ENCODE assay signal across 22 cellular contexts in the genomic region with DNA sequence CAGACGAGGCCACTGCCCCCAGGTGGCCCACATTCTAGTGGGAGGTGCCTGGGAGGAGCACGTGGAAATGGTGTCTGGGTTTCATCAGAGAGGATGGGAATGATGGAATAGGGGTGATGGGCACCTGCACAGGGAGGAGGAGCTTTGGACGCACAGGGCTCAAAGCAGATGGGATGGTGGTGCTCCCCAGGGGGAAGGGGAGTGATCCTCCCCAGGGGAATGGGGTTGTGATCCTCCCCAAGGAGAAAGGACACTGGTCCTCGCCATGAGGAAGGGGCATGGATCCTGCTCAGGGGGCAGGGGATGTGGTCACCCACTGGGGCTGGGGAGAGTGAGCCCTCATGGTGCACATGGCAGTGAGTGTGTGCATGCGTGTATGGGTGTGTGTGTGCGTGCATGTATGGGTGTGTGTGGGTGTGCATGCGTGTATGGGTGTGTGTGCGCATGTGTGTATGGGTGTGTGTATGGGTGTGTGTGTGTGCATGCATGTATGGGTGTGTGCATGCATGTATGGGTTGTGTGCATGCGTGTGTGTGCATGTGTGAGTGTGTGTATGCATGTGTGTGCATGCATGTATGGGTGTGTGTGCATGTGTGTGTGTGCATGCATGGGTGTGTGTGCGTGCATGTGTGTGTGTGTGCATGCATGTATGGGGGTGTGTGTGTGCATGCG. TPM values are rescaled to one million over a fixed set of nuclear protein-coding genes. Genes with fewer than 3 reads are reported as not detected.
A peak's percentile ranks its signal among the peaks of the same experiment; 100 is the strongest.
DNase-seq lines count a peak whose midpoint lies in the region; ATAC-seq, FAIRE-seq and TF ChIP-seq lines count a peak whose summit lies in the region.
"Had no signal": no experiment of that assay in that cellular context is flagged by ENCODE, and none has a peak within 500 bp of the region (broad histone marks: within the 10 kb centered on the region; RNA-seq: fewer than 3 reads in every experiment).

No MANE protein-coding gene starts in this region.

- H4K8ac ChIP-seq in mesendoderm (ENCODE audit: low read depth, low read length) = no peak overlapping the region

- no peaks in the 10 kb centered on the region for H3K79me1 ChIP-seq in mesendoderm (ENCODE audit: low read length)

- no peak for TF ChIP-seq POLR2A in HepG2 (IDR thresholded peaks at IDR 0.05; ENCODE audit: insufficient read depth in 1 of 2, low read depth in 2 of 2, low read length in 2 of 2)
- no peak for TF ChIP-seq POLR2A in right lobe of liver (IDR thresholded peaks at IDR 0.05)

- H3K4me1 ChIP-seq in HepG2 (ENCODE audit: insufficient read depth, low read length) (no peaks in the 10 kb centered on the region), right lobe of liver (no peaks in the 10 kb centered on the region), astrocyte (ENCODE audit: insufficient read depth, low read length) (peaks cover 17% of the 10 kb centered on the region), mesendoderm (ENCODE audit: control insufficient read depth, low read depth, low read length) (no peaks in the 10 kb centered on the region), endodermal cell (ENCODE audit: control insufficient read depth, insufficient read depth, low read length) (no peaks in the 10 kb centered on the region)
- H3K4me1 ChIP-seq: Caco-2, SJCRH30 had no signal

- TF ChIP-seq EP300 in HepG2 (IDR thresholded peaks at IDR 0.05; ENCODE audit: low read depth in 2 of 2, low read length in 2 of 2) (no peak), HepG2 (CRISPR knock-in tag; IDR thresholded peaks at IDR 0.05; ENCODE audit: borderline replicate concordance) (no peak)

- H3K4me2 ChIP-seq in HepG2 (ENCODE audit: low read depth, low read length) = no peak overlapping the region
- no peak overlapping the region for H3K4me2 ChIP-seq in astrocyte (ENCODE audit: low read length)
- H3K4me2 ChIP-seq in mesendoderm (ENCODE audit: low read length) = no peak overlapping the region

- peaks cover 2% of the 10 kb centered on the region for H3K9me3 Mint-ChIP-seq in astrocyte (ENCODE audit: unreplicated experiment)
- no peaks in the 10 kb centered on the region for H3K9me3 Mint-ChIP-seq in endodermal cell

- DNase-seq in HepG2 (ENCODE audit: low spot score) (no peak), right lobe of liver (no peak), astrocyte (ENCODE audit: low read depth) (no peak), mesendoderm (peak; percentile 8), endodermal cell (no peak), kidney tubule cell (ENCODE audit: low spot score) (no peak), Ammon's horn (ENCODE audit: low spot score) (no peak)
- DNase-seq: AML-193; C1 segment of cervical spinal cord; Caco-2; CD4-positive, alpha-beta memory T cell; NCI-H1048; NCI-H1417; NCI-H1694; NCI-H2029 treated with DMSO at 0.1 percent for 48 hours; NCI-H446 treated with DMSO at 0.1 percent for 48 hours; NCI-H526 treated with DMSO at 0.1 percent for 48 hours; SJCRH30 had no signal

- no peak overlapping the region for H2AFZ ChIP-seq in HepG2 (ENCODE audit: low read length)
- no peak overlapping the region for H2AFZ ChIP-seq in astrocyte (ENCODE audit: low read depth, low read length)

- no peak overlapping the region for H2AK5ac ChIP-seq in mesendoderm (ENCODE audit: low read length)

- no peak for TF ChIP-seq RAD21 in HepG2 (CRISPR knock-in tag; IDR thresholded peaks at IDR 0.05)

- H2BK15ac ChIP-seq in mesendoderm (replicated peaks; ENCODE audit: low read depth) = no peak overlapping the region

- H3K27me3 ChIP-seq in HepG2 (ENCODE audit: control insufficient read depth in 1 of 2, insufficient read depth in 2 of 2, low read length in 2 of 2) (peaks cover 37 to 96% of the 10 kb centered on the region in 2 experiments), right lobe of liver (no peaks in the 10 kb centered on the region), astrocyte (ENCODE audit: insufficient read depth, low read length) (no peaks in the 10 kb centered on the region), mesendoderm (ENCODE audit: insufficient read depth, low read length, poor library complexity) (no peaks in the 10 kb centered on the region), endodermal cell (ENCODE audit: control insufficient read depth, insufficient read depth, low read length, poor library complexity, severe bottlenecking) (no peaks in the 10 kb centered on the region)

- 33% methylated on average over 11 of the region's 11 CpGs for WGBS in HepG2 (ENCODE audit: low lambda C conversion rate)
- 48% methylated on average over 6 of the region's 11 CpGs for WGBS in right lobe of liver (ENCODE audit: insufficient coverage, low coverage, low lambda C conversion rate, missing lambda C conversion rate)
- WGBS in mesendoderm (ENCODE audit: extremely low coverage, insufficient coverage, low lambda C conversion rate) = no CpG with 5 or more reads among the region's 11 CpGs
- WGBS in endodermal cell (ENCODE audit: insufficient coverage in 1 of 2, insufficient read length in 1 of 2), 2 experiments = 59 to 82% methylated on average over 5 to 11 of the region's 11 CpGs

- H3K27ac Mint-ChIP-seq in astrocyte (ENCODE audit: unreplicated experiment) (no peak overlapping the region), endodermal cell (no peak overlapping the region)

- CTCF ChIA-PET in HepG2 (lab: Yijun Ruan, JAX; ENCODE audit: low intra/inter-chr PET ratio, low total read pairs) = no interaction called here

- no peak overlapping the region for H2BK120ac ChIP-seq in mesendoderm (ENCODE audit: low read depth, low read length)

- H3K4me3 ChIP-seq in HepG2 (replicated peaks in 1 of 3; ENCODE audit: insufficient read depth in 1 of 3, low read depth in 2 of 3, low read length in 3 of 3) (no peak overlapping the region), right lobe of liver (no peak overlapping the region), astrocyte (ENCODE audit: insufficient read depth, low read depth, low read length) (no peak overlapping the region), mesendoderm (ENCODE audit: low read length) (no peak overlapping the region), endodermal cell (ENCODE audit: low read length) (no peak overlapping the region)
- H3K4me3 ChIP-seq: SJCRH30 had no signal

- H3K23ac ChIP-seq in mesendoderm (ENCODE audit: low read length) = no peak overlapping the region

- H3K56ac ChIP-seq in mesendoderm (ENCODE audit: low read length) = no peak overlapping the region

- TF ChIP-seq CTCF in HepG2 (CRISPR knock-in tag; IDR thresholded peaks at IDR 0.05) (no peak), right lobe of liver (IDR thresholded peaks at IDR 0.05) (no peak), astrocyte (IDR thresholded peaks at IDR 0.05; ENCODE audit: insufficient read depth, low read depth, low read length) (no peak), endodermal cell (conservative IDR thresholded peaks at IDR 0.05) (no peak)

- peaks cover 52% of the 10 kb centered on the region for H3K27me3 Mint-ChIP-seq in astrocyte (ENCODE audit: low read depth, unreplicated experiment)
- peaks cover 2% of the 10 kb centered on the region for H3K27me3 Mint-ChIP-seq in endodermal cell (ENCODE audit: insufficient read depth)

- no peak overlapping the region for H4K5ac ChIP-seq in mesendoderm (ENCODE audit: low read length)

- H3K4me3 Mint-ChIP-seq in astrocyte (ENCODE audit: unreplicated experiment) (peak overlapping the region; percentile 12), endodermal cell (no peak overlapping the region)
- H3K4me3 Mint-ChIP-seq: CD4-positive, alpha-beta memory T cell; IgD-negative memory B cell had no signal

- H3K18ac ChIP-seq in mesendoderm (ENCODE audit: low read length) = no peak overlapping the region

- H3K36me3 Mint-ChIP-seq in astrocyte (ENCODE audit: low read depth, unreplicated experiment) = no peaks in the 10 kb centered on the region
- H3K36me3 Mint-ChIP-seq in endodermal cell (ENCODE audit: low read depth) = no peaks in the 10 kb centered on the region
- H3K36me3 Mint-ChIP-seq: CD4-positive, alpha-beta memory T cell had no signal

- BruUV-seq in HepG2 (replicated peaks; lab: Mats Ljungman, UMichigan) = no TSS peak

- no peak for ATAC-seq in HepG2
- no peak for ATAC-seq in right lobe of liver
- no peak for ATAC-seq in HG02938 (IDR thresholded peaks at IDR 0.05; ENCODE audit: unreplicated experiment)

- POLR2A ChIA-PET in HepG2 (lab: Yijun Ruan, JAX) = no interaction called here

- no peak for FAIRE-seq in HepG2 (lab: Jason Lieb, UNC)
- no peak for FAIRE-seq in astrocyte (lab: Jason Lieb, UNC)
- FAIRE-seq: A204.1, G401.6 had no signal

- H4K20me1 ChIP-seq in HepG2 (ENCODE audit: insufficient read depth, low read length) = peaks cover 4% of the 10 kb centered on the region; the same call in 1 of the 2 replicates
- H4K20me1 ChIP-seq in astrocyte (ENCODE audit: insufficient read depth, low read length) = no peaks in the 10 kb centered on the region

- intact Hi-C loops in HepG2 (cut with micrococcal nuclease; ENCODE audit: unreplicated experiment) = no loop called here
- intact Hi-C loops in right lobe of liver (cut with DNase I) = no loop called here

- no peaks in the 10 kb centered on the region for H3K79me2 ChIP-seq in HepG2 (ENCODE audit: insufficient read depth, low read length)
- H3K79me2 ChIP-seq in astrocyte (ENCODE audit: insufficient read depth, low read length) = no peaks in the 10 kb centered on the region
- no peaks in the 10 kb centered on the region for H3K79me2 ChIP-seq in mesendoderm (ENCODE audit: control insufficient read depth, insufficient read depth, low read length)

- H3K36me3 ChIP-seq in HepG2 (replicated peaks in 1 of 2; ENCODE audit: control insufficient read depth in 1 of 2, insufficient read depth in 2 of 2, low read length in 2 of 2) = no peaks in the 10 kb centered on the region
- H3K36me3 ChIP-seq in right lobe of liver = no peaks in the 10 kb centered on the region
- H3K36me3 ChIP-seq in astrocyte (ENCODE audit: insufficient read depth, low read length) = no peaks in the 10 kb centered on the region
- H3K36me3 ChIP-seq in mesendoderm (ENCODE audit: control insufficient read depth, insufficient read depth, low read length) = no peaks in the 10 kb centered on the region
- no peaks in the 10 kb centered on the region for H3K36me3 ChIP-seq in endodermal cell (ENCODE audit: control insufficient read depth, insufficient read depth, low read length)
- H3K36me3 ChIP-seq: SJCRH30 had no signal

- in situ Hi-C loops in HepG2 (cut with HindIII; ENCODE audit: extremely low pct_ligation_motif_present, low pct_unique_long_range_greater_than_20kb) = no loop called here

- no peak overlapping the region for H2BK5ac ChIP-seq in mesendoderm (ENCODE audit: low read length)

- H3K27ac ChIP-seq in HepG2 (ENCODE audit: extremely low read length, insufficient read depth, low read length) = no peak overlapping the region
- no peak overlapping the region for H3K27ac ChIP-seq in right lobe of liver
- H3K27ac ChIP-seq in astrocyte (ENCODE audit: low read depth, low read length) = no peak overlapping the region
- H3K27ac ChIP-seq in mesendoderm (ENCODE audit: low read depth, low read length) = no peak overlapping the region
- H3K27ac ChIP-seq in endodermal cell (ENCODE audit: low read depth, low read length) = no peak overlapping the region
- H3K27ac ChIP-seq: SJCRH30 had no signal

- H3K4ac ChIP-seq in mesendoderm (ENCODE audit: low read depth, low read length) = no peak overlapping the region

- H3K9me3 ChIP-seq in HepG2 (ENCODE audit: low read length) (no peaks in the 10 kb centered on the region), right lobe of liver (no peaks in the 10 kb centered on the region), astrocyte (ENCODE audit: insufficient read depth, low read depth, low read length) (no peaks in the 10 kb centered on the region), endodermal cell (ENCODE audit: control insufficient read depth, low read length) (no peaks in the 10 kb centered on the region)
- H3K9me3 ChIP-seq: Caco-2, SJCRH30 had no signal

- H3K4me1 Mint-ChIP-seq in astrocyte (ENCODE audit: low read depth, unreplicated experiment) (no peaks in the 10 kb centered on the region), endodermal cell (no peaks in the 10 kb centered on the region)
- H3K4me1 Mint-ChIP-seq: IgD-negative memory B cell had no signal

- H3K9ac ChIP-seq in HepG2 (ENCODE audit: insufficient read depth, low read depth, low read length) (no peak overlapping the region), astrocyte (ENCODE audit: low read length) (no peak overlapping the region), mesendoderm (ENCODE audit: low read length) (no peak overlapping the region), endodermal cell (ENCODE audit: extremely low read depth, low read length, poor library complexity, severe bottlenecking) (no peak overlapping the region)

RNA-seq across cellular contexts. Expression of a gene that starts 49.7 kb away (rescaled TPM):
- total RNA-seq in HepG2 (2016; rRNA removed; fragmentation: Illumina TruSeq; extraction: Trizol) (23.8 and 55.5 TPM in 2 replicates), right lobe of liver (1 to 10 TPM in 5 of 6 experiments, under 1 TPM in 1; 0.93 to 8.8 (median 4.3) TPM), astrocyte (0.43 TPM in 1 of 2 replicates, not detected in the other), endodermal cell (1 to 10 TPM; 2.9 to 5.0 TPM)
- 21.3 and 22.4 TPM in 2 replicates for total RNA-seq in HepG2 (2016; cell fraction: cytosol; rRNA removed; fragmentation: Illumina TruSeq; extraction: Trizol; ENCODE audit: low read depth)
- 20.7 and 58.6 TPM in 2 replicates for total RNA-seq in HepG2 (2016; cell fraction: insoluble cytoplasmic fraction; rRNA removed; fragmentation: Illumina TruSeq; extraction: Trizol)
- 31.3 and 32.0 TPM in 2 replicates for total RNA-seq in HepG2 (2016; cell fraction: membrane; rRNA removed; fragmentation: Illumina TruSeq; extraction: Trizol)
- 55.7 and 65.4 TPM in 2 replicates for total RNA-seq in HepG2 (2016; cell fraction: nucleus; rRNA removed; fragmentation: Illumina TruSeq; extraction: Trizol)
- 91.3 and 112 TPM in 2 replicates for polyA plus RNA-seq in HepG2 (2011; rRNA removed)
- polyA plus RNA-seq in HepG2 (2011; cell fraction: cytosol; rRNA removed) = 53.2 and 96.9 TPM in 2 replicates
- 133 and 239 TPM in 2 replicates for polyA plus RNA-seq in HepG2 (2011; cell fraction: nucleus; rRNA removed)
- polyA plus RNA-seq in HepG2 (2012) = 48.1 and 97.6 TPM in 2 replicates
- polyA plus RNA-seq in HepG2 (2016; cell fraction: cytosol; fragmentation: Illumina TruSeq; extraction: Trizol; ENCODE audit: low read depth) = 14.3 and 17.6 TPM in 2 replicates
- 25.9 and 26.2 TPM in 2 replicates for polyA plus RNA-seq in HepG2 (2016; cell fraction: insoluble cytoplasmic fraction; fragmentation: Illumina TruSeq; extraction: Trizol; ENCODE audit: low read depth)
- 21.9 and 22.4 TPM in 2 replicates for polyA plus RNA-seq in HepG2 (2016; cell fraction: membrane; fragmentation: Illumina TruSeq; extraction: Trizol; ENCODE audit: low read depth)
- polyA plus RNA-seq in HepG2 (2016; cell fraction: nucleus; fragmentation: Illumina TruSeq; extraction: Trizol; ENCODE audit: insufficient read depth, low read depth) = 114 and 125 TPM in 2 replicates
- polyA minus RNA-seq in HepG2 (2011; rRNA and poly(A)+ RNA removed; ENCODE audit: low replicate concordance) = 44.0 and 104 TPM in 2 replicates
- polyA minus RNA-seq in HepG2 (2011; cell fraction: cytosol; rRNA and poly(A)+ RNA removed) = 27.7 and 39.2 TPM in 2 replicates
- 31.2 and 42.4 TPM in 2 replicates for polyA minus RNA-seq in HepG2 (2011; cell fraction: nucleus; rRNA and poly(A)+ RNA removed)
- 1.6 TPM for polyA plus RNA-seq in mesendoderm (2013, experiment 1 of 2)
- 1.8 TPM for polyA plus RNA-seq in mesendoderm (2013, experiment 2 of 2)
- polyA plus RNA-seq in endodermal cell (2013, experiment 1 of 2) = 2.0 TPM
- polyA plus RNA-seq in endodermal cell (2013, experiment 2 of 2) = 1.7 TPM
